Comparison of ENCODE assay signal across 1 cellular context in genomic region chr12:109065853-109066193, GRCh38.
TF ChIP-seq lines count a peak whose summit lies in the region.

No MANE protein-coding gene starts in this region.

TF ChIP-seq in HepG2, 621 proteins besides CTCF, POLR2A, EP300 and RAD21 (continued from another document):
- TF ChIP-seq ZNF687 (CRISPR knock-in tag; IDR thresholded peaks at IDR 0.05) (peak; percentile 44; the same call in 1 of the 2 replicates), POGZ (CRISPR knock-in tag; IDR thresholded peaks at IDR 0.05) (0 out of 2 replicates have a peak, but pooled peaks have one; percentile 12), PAF1 (CRISPR knock-in tag; IDR thresholded peaks at IDR 0.05) (no peak), ASH2L (IDR thresholded peaks at IDR 0.05; ENCODE audit: insufficient read length, low read depth, low read length) (peak; percentile 2), ZNF878 (CRISPR knock-in tag; IDR thresholded peaks at IDR 0.05) (no peak), ZNF430 (CRISPR knock-in tag; IDR thresholded peaks at IDR 0.05) (no peak)
TF ChIP-seq in HepG2: peak in this region for 30.
